Comparison of ENCODE assay signal across 33 cellular contexts in the genomic region with DNA sequence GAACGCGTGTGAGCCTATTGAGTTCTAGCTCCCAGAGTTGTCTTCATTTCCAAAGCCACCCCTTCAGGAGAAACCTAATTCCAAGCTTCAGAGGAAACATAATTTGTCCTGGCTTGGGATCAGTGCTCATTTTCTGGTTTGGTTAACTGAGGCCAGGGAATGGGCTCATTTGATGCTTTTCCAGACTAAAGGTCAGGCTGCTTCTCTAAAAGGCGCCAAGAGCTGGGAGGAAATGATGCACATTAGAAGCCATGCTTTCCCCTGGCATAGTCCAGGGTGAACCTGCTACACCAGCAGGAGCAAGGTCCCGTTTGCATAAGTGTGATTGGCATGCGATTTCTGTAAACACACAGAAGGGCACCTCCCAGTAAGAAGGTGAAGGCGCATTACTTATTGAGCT.
"Had no signal": no experiment of that assay in that cellular context is flagged by ENCODE, and none has a peak within 500 bp of the region (broad histone marks: within the 10 kb centered on the region; RNA-seq: fewer than 3 reads in every experiment).

No MANE protein-coding gene starts in this region.

- H3K4me1 Mint-ChIP-seq: activated B cell treated with CpG ODN at 0.5 μM for 24 hours; activated CD4-positive, alpha-beta memory T cell treated with anti-CD3 and anti-CD28 coated beads, Interleukin-2, amount 10 ng/mL, durations not matched to agents 7 days and 5 days; activated CD4-positive, alpha-beta T cell treated with anti-CD3 and anti-CD28 coated beads, Interleukin-2, amount 10 ng/mL, durations not matched to agents 7 days and 5 days; activated CD8-positive, alpha-beta memory T cell treated with anti-CD3 and anti-CD28 coated beads, Interleukin-2, amount 10 ng/mL, durations not matched to agents 7 days and 5 days; activated naive CD4-positive, alpha-beta T cell treated with anti-CD3 and anti-CD28 coated beads, Interleukin-2, amount 10 ng/mL, durations not matched to agents 7 days and 5 days; activated naive CD4-positive, alpha-beta T cell treated with anti-CD3 and anti-CD28 coated beads, Interleukin-2, amount 50 U/mL, for 24 hours; activated naive CD8-positive, alpha-beta T cell treated with anti-CD3 and anti-CD28 coated beads, Interleukin-2, amount 10 ng/mL, durations not matched to agents 7 days and 5 days; activated naive CD8-positive, alpha-beta T cell treated with anti-CD3 and anti-CD28 coated beads, Interleukin-2, amount 50 U/mL, for 24 hours; brain; central memory CD8-positive, alpha-beta T cell; T-cell; T-helper 17 cell had no signal

- H3K27me3 ChIP-seq: ascending aorta, cardiac muscle cell had no signal

- DNase-seq: activated B cell treated with CpG ODN at 0.5 μM for 24 hours; activated CD4-positive, alpha-beta memory T cell treated with anti-CD3 and anti-CD28 coated beads, Interleukin-2, amount 10 ng/mL, durations not matched to agents 7 days and 5 days; activated CD4-positive, alpha-beta T cell treated with anti-CD3 and anti-CD28 coated beads for 48 hours; activated CD4-positive, alpha-beta T cell treated with anti-CD3 and anti-CD28 coated beads, Interleukin-2, amount 10 ng/mL, durations not matched to agents 7 days and 5 days; activated CD4-positive, alpha-beta T cell treated with anti-CD3 and anti-CD28 coated beads, Interleukin-2, amount 50 U/mL, for 48 hours; activated CD4-positive, CD25-positive, alpha-beta regulatory T cell treated with anti-CD3 and anti-CD28 coated beads, Interleukin-2, amount 50 U/mL, for 72 hours; activated CD8-positive, alpha-beta memory T cell treated with anti-CD3 and anti-CD28 coated beads for 24 hours; activated CD8-positive, alpha-beta memory T cell treated with anti-CD3 and anti-CD28 coated beads, Interleukin-2, amount 10 ng/mL, durations not matched to agents 7 days and 5 days; activated CD8-positive, alpha-beta memory T cell treated with anti-CD3 and anti-CD28 coated beads, Interleukin-2, amount 50 U/mL, for 48 hours; activated CD8-positive, alpha-beta T cell treated with anti-CD3 and anti-CD28 coated beads, Interleukin-2, amount 10 ng/mL, durations not matched to agents 7 days and 5 days; activated effector memory CD4-positive, alpha-beta T cell treated with Interleukin-2 at 50 U/mL for 16 hours; activated gamma-delta T cell; activated naive CD4-positive, alpha-beta T cell treated with anti-CD3 and anti-CD28 coated beads, Interleukin-2, amount 10 ng/mL, durations not matched to agents 7 days and 5 days; activated naive CD4-positive, alpha-beta T cell treated with Interleukin-2 at 50 U/mL for 16 hours; activated naive CD8-positive, alpha-beta T cell treated with anti-CD3 and anti-CD28 coated beads, Interleukin-2, amount 10 ng/mL, durations not matched to agents 7 days and 5 days; activated naive CD8-positive, alpha-beta T cell treated with anti-CD3 and anti-CD28 coated beads, Interleukin-2, amount 50 U/mL, for 24 hours; activated T-cell treated with anti-CD3 and anti-CD28 coated beads, Interleukin-2, amount 50 U/mL, for 24 hours; activated T-cell treated with anti-CD3 and anti-CD28 coated beads, Interleukin-2, amount 50 U/mL, for 48 hours; amygdala; anterior cingulate cortex; T-cell; T-helper 17 cell; T1000 had no signal

- H3K27ac ChIP-seq: ascending aorta, cardiac muscle cell, VCaP had no signal

- H3K4me3 ChIP-seq: ascending aorta, cardiac muscle cell had no signal

- H3K36me3 ChIP-seq: ascending aorta, cardiac muscle cell had no signal

- H3K4me1 ChIP-seq: ascending aorta had no signal

- FAIRE-seq: bronchial epithelial cell, TTC549 had no signal

- H3K27ac Mint-ChIP-seq: activated B cell treated with CpG ODN at 0.5 μM for 24 hours; activated CD4-positive, alpha-beta memory T cell treated with anti-CD3 and anti-CD28 coated beads, Interleukin-2, amount 10 ng/mL, durations not matched to agents 7 days and 5 days; activated CD4-positive, alpha-beta T cell treated with anti-CD3 and anti-CD28 coated beads, Interleukin-2, amount 10 ng/mL, durations not matched to agents 7 days and 5 days; activated CD8-positive, alpha-beta memory T cell treated with anti-CD3 and anti-CD28 coated beads, Interleukin-2, amount 10 ng/mL, durations not matched to agents 7 days and 5 days; activated CD8-positive, alpha-beta T cell treated with anti-CD3 and anti-CD28 coated beads, Interleukin-2, amount 10 ng/mL, durations not matched to agents 7 days and 5 days; activated naive CD4-positive, alpha-beta T cell treated with anti-CD3 and anti-CD28 coated beads, Interleukin-2, amount 10 ng/mL, durations not matched to agents 7 days and 5 days; activated naive CD4-positive, alpha-beta T cell treated with anti-CD3 and anti-CD28 coated beads, Interleukin-2, amount 50 U/mL, for 24 hours; activated naive CD8-positive, alpha-beta T cell; activated naive CD8-positive, alpha-beta T cell treated with anti-CD3 and anti-CD28 coated beads, Interleukin-2, amount 10 ng/mL, durations not matched to agents 7 days and 5 days; activated naive CD8-positive, alpha-beta T cell treated with anti-CD3 and anti-CD28 coated beads, Interleukin-2, amount 50 U/mL, for 24 hours; activated T-cell treated with anti-CD3 and anti-CD28 coated beads, Interleukin-2, amount 50 U/mL, for 24 hours; activated T-helper 2 cell treated with anti-CD3 and anti-CD28 coated beads, Interferon-gamma antibody, Interleukin-2, Interleukin-4, amounts not matched to agents 10 μg/mL and 5 μg/mL and 100 μg/mL, durations not matched to agents 14 hours and 24 hours and 36 hours; brain; T-cell; T-helper 17 cell had no signal

- H3K4me3 Mint-ChIP-seq: activated B cell treated with CpG ODN at 0.5 μM for 24 hours; activated CD4-positive, alpha-beta memory T cell treated with anti-CD3 and anti-CD28 coated beads, Interleukin-2, amount 10 ng/mL, durations not matched to agents 7 days and 5 days; activated CD4-positive, alpha-beta T cell treated with anti-CD3 and anti-CD28 coated beads, Interleukin-2, amount 10 ng/mL, durations not matched to agents 7 days and 5 days; activated CD8-positive, alpha-beta memory T cell treated with anti-CD3 and anti-CD28 coated beads, Interleukin-2, amount 10 ng/mL, durations not matched to agents 7 days and 5 days; activated CD8-positive, alpha-beta T cell treated with anti-CD3 and anti-CD28 coated beads, Interleukin-2, amount 10 ng/mL, durations not matched to agents 7 days and 5 days; activated naive CD4-positive, alpha-beta T cell treated with anti-CD3 and anti-CD28 coated beads, Interleukin-2, amount 10 ng/mL, durations not matched to agents 7 days and 5 days; activated naive CD4-positive, alpha-beta T cell treated with anti-CD3 and anti-CD28 coated beads, Interleukin-2, amount 50 U/mL, for 24 hours; activated naive CD8-positive, alpha-beta T cell; activated naive CD8-positive, alpha-beta T cell treated with anti-CD3 and anti-CD28 coated beads, Interleukin-2, amount 10 ng/mL, durations not matched to agents 7 days and 5 days; activated naive CD8-positive, alpha-beta T cell treated with anti-CD3 and anti-CD28 coated beads, Interleukin-2, amount 50 U/mL, for 24 hours; activated T-cell treated with anti-CD3 and anti-CD28 coated beads, Interleukin-2, amount 50 U/mL, for 24 hours; brain; central memory CD8-positive, alpha-beta T cell; T-cell; T-helper 17 cell had no signal

- H3K36me3 Mint-ChIP-seq: activated CD8-positive, alpha-beta memory T cell treated with anti-CD3 and anti-CD28 coated beads, Interleukin-2, amount 10 ng/mL, durations not matched to agents 7 days and 5 days; activated naive CD4-positive, alpha-beta T cell treated with anti-CD3 and anti-CD28 coated beads, Interleukin-2, amount 10 ng/mL, durations not matched to agents 7 days and 5 days; activated naive CD4-positive, alpha-beta T cell treated with anti-CD3 and anti-CD28 coated beads, Interleukin-2, amount 50 U/mL, for 24 hours; activated naive CD8-positive, alpha-beta T cell; activated naive CD8-positive, alpha-beta T cell treated with anti-CD3 and anti-CD28 coated beads, Interleukin-2, amount 10 ng/mL, durations not matched to agents 7 days and 5 days; brain; T-cell had no signal

- H3K9me3 Mint-ChIP-seq: activated naive CD4-positive, alpha-beta T cell treated with anti-CD3 and anti-CD28 coated beads, Interleukin-2, amount 50 U/mL, for 24 hours had no signal

- H3K27me3 Mint-ChIP-seq: activated B cell treated with CpG ODN at 0.5 μM for 24 hours; activated CD4-positive, alpha-beta memory T cell treated with anti-CD3 and anti-CD28 coated beads, Interleukin-2, amount 10 ng/mL, durations not matched to agents 7 days and 5 days; activated CD4-positive, alpha-beta T cell treated with anti-CD3 and anti-CD28 coated beads, Interleukin-2, amount 10 ng/mL, durations not matched to agents 7 days and 5 days; activated CD8-positive, alpha-beta memory T cell treated with anti-CD3 and anti-CD28 coated beads, Interleukin-2, amount 10 ng/mL, durations not matched to agents 7 days and 5 days; activated naive CD4-positive, alpha-beta T cell treated with anti-CD3 and anti-CD28 coated beads, Interleukin-2, amount 10 ng/mL, durations not matched to agents 7 days and 5 days; activated naive CD4-positive, alpha-beta T cell treated with anti-CD3 and anti-CD28 coated beads, Interleukin-2, amount 50 U/mL, for 24 hours; activated naive CD8-positive, alpha-beta T cell; activated naive CD8-positive, alpha-beta T cell treated with anti-CD3 and anti-CD28 coated beads, Interleukin-2, amount 10 ng/mL, durations not matched to agents 7 days and 5 days; activated naive CD8-positive, alpha-beta T cell treated with anti-CD3 and anti-CD28 coated beads, Interleukin-2, amount 50 U/mL, for 24 hours; activated T-cell treated with anti-CD3 and anti-CD28 coated beads, Interleukin-2, amount 50 U/mL, for 24 hours; central memory CD8-positive, alpha-beta T cell; T-cell; T-helper 17 cell had no signal

- H3K9me3 ChIP-seq: ascending aorta had no signal
